25 cellular contexts compared by ENCODE assay signal in the genomic region with DNA sequence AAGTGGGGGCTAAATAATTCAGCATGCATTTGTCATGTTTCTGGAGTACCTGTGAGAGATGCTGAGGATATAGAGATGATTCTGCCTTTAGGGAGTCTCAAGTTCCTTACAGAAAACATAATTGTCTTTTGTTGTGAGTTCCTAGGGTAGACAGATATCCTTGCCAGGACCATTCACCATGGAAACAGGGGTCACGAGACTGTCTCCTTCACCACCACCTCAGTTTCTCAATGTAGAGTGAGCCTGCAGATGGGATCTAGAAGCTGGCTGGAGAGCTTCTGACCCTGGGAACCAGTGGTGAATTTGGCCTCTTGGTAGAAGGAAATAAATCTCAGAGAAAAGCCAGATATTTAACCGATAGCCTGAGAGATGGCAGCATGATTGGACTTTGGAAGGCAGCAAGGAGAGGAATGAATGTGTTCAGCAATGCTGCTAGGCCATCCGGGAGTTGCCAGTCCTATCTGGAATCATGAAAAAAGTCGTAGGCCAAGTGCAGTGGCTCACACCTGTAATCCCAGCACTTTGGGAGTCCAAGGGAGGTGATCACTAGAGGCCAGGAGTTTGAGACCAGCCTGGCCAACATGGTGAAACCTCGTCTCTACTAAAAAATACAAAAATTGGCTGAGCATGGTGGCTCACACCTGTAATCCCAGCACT. TPM values are rescaled to one million over a fixed set of nuclear protein-coding genes. Genes with fewer than 3 reads are reported as not detected.
DNase-seq lines count a peak whose midpoint lies in the region; ATAC-seq and TF ChIP-seq lines count a peak whose summit lies in the region.
"Had no signal": no experiment of that assay in that cellular context is flagged by ENCODE, and none has a peak within 500 bp of the region (broad histone marks: within the 10 kb centered on the region; RNA-seq: fewer than 3 reads in every experiment).

No MANE protein-coding gene starts in this region.

- DNase-seq in H9 (no peak), SK-MEL-5 (ENCODE audit: low read depth, low spot score) (peak; percentile 41), mucosa of gallbladder (ENCODE audit: low spot score) (peak; percentile 40), NCI-H1048 (lab: John Stamatoyannopoulos, UW) (no peak)
- no peak for DNase-seq in activated naive CD4-positive, alpha-beta T cell (lab: John Stamatoyannopoulos, UW)
- DNase-seq: Calu3, DMS79 treated with DMSO at 0.1 percent for 48 hours, GF-D8, HFFc6, IMR-90, MM.1S, NCI-H1417, NCI-H1694, NCI-H2029 treated with DMSO at 0.1 percent for 48 hours, NCI-H2171, NCI-H226, NCI-H510A, NCI-H69, RPMI8226, SHP77 had no signal

- no peak overlapping the region for H4K5ac ChIP-seq in H9 (ENCODE audit: insufficient read length, low read depth, low read length)

- H2BK20ac ChIP-seq in H9 (ENCODE audit: low read depth, low read length, poor library complexity, severe bottlenecking), result no peak overlapping the region

- H3K56ac ChIP-seq in H9 (ENCODE audit: insufficient read length, low read depth, low read length), result no peak overlapping the region

- H4K8ac ChIP-seq in H9 (replicated peaks; ENCODE audit: insufficient read length, low read depth, low read length), result no peak overlapping the region

- no peak overlapping the region for H3T11ph ChIP-seq in H9 (ENCODE audit: low read length)

- no peak overlapping the region for H3K27ac ChIP-seq in H9 (ENCODE audit: insufficient read length, low read depth, low read length)
- H3K27ac ChIP-seq: KMS-11 had no signal

- H2AFZ ChIP-seq in H9 (ENCODE audit: low read length), result no peak overlapping the region

- H3K4me2 ChIP-seq in H9 (ENCODE audit: insufficient read depth, insufficient read length, low read length), result no peak overlapping the region
- H3K4me2 ChIP-seq: KMS-11 had no signal

- H3K36me3 Mint-ChIP-seq in H9 (ENCODE audit: insufficient read depth in 1 of 3, low read depth in 3 of 3), result no peaks in the 10 kb centered on the region

- H3K4me1 ChIP-seq in H9 (ENCODE audit: insufficient read depth, low read length), result no peaks in the 10 kb centered on the region

- H3K9me3 Mint-ChIP-seq in H9, result no peaks in the 10 kb centered on the region
- H3K9me3 Mint-ChIP-seq: HFFc6 had no signal

- in situ Hi-C loops in SK-MEL-5 (cut with HindIII; ENCODE audit: low pct_unique_long_range_greater_than_20kb, low sequenced_read_pairs), result no loop called here

- H3K27ac Mint-ChIP-seq in H9, result no peak overlapping the region; a peak in 1 of 7 replicates
- H3K27ac Mint-ChIP-seq: HFFc6 had no signal

- no peak overlapping the region for H3K4me3 Mint-ChIP-seq in H9
- H3K4me3 Mint-ChIP-seq: HFFc6 had no signal

- H3K18ac ChIP-seq in H9 (ENCODE audit: insufficient read length, low read depth, low read length), result no peak overlapping the region

- H2BK120ac ChIP-seq in H9 (ENCODE audit: low read depth, low read length, poor library complexity, severe bottlenecking), result no peak overlapping the region

- H3K14ac ChIP-seq in H9 (ENCODE audit: insufficient read depth, low read length), result no peak overlapping the region

- H3K79me2 ChIP-seq in H9 (ENCODE audit: insufficient read depth, low read length), result no peaks in the 10 kb centered on the region

- no peaks in the 10 kb centered on the region for H3K23me2 ChIP-seq in H9 (ENCODE audit: insufficient read length, low read depth, low read length, poor library complexity, severe bottlenecking)

- no peaks in the 10 kb centered on the region for H3K27me3 ChIP-seq in H9 (ENCODE audit: insufficient read depth, low read length)

- no peaks in the 10 kb centered on the region for H3K4me1 Mint-ChIP-seq in H9

- no peaks in the 10 kb centered on the region for H3K27me3 Mint-ChIP-seq in H9 (ENCODE audit: low read depth)

- H3K79me1 ChIP-seq in H9 (ENCODE audit: insufficient read depth, low read depth, low read length, poor library complexity, severe bottlenecking), result no peaks in the 10 kb centered on the region

- no peak overlapping the region for H3K9ac ChIP-seq in H9 (ENCODE audit: extremely low read depth, insufficient read length, low read length)
- H3K9ac ChIP-seq: KMS-11 had no signal

- no peak for TF ChIP-seq CTCF in H9 (conservative IDR thresholded peaks at IDR 0.05)

- no peak overlapping the region for H3K4ac ChIP-seq in H9 (ENCODE audit: low read depth, low read length)

- WGBS in H9 (ENCODE audit: extremely low coverage, insufficient read length, low lambda C conversion rate), result no CpG with 5 or more reads among the region's 5 CpGs

- H3K9me3 ChIP-seq in H9 (ENCODE audit: control insufficient read depth, low read depth, low read length), result no peaks in the 10 kb centered on the region

- no peak overlapping the region for H2AK5ac ChIP-seq in H9 (ENCODE audit: insufficient read length, low read length)

- no peak for ATAC-seq in GM21423 (IDR thresholded peaks at IDR 0.05; ENCODE audit: unreplicated experiment)

- H2BK15ac ChIP-seq in H9 (ENCODE audit: low read depth, low read length), result 0 out of 2 replicates have a peak overlapping the region, but pooled peaks have one; percentile 80

- no peak overlapping the region for H2BK5ac ChIP-seq in H9 (ENCODE audit: insufficient read length, low read length)

- no peak overlapping the region for H4K91ac ChIP-seq in H9 (ENCODE audit: insufficient read length, low read depth, low read length)

- H3K23ac ChIP-seq in H9 (ENCODE audit: insufficient read length, low read depth, low read length), result no peak overlapping the region

- H4K20me1 ChIP-seq in H9 (ENCODE audit: control insufficient read depth, insufficient read depth, insufficient read length), result no peaks in the 10 kb centered on the region

- no peak overlapping the region for H2BK12ac ChIP-seq in H9 (ENCODE audit: insufficient read length, low read depth, low read length)

RNA-seq across cellular contexts. Expression of a gene that starts 7.4 kb away (rescaled TPM):
- 39.5 and 41.3 TPM in 2 replicates for total RNA-seq in H9 (2021)
- 30.6 and 33.7 TPM in 2 replicates for total RNA-seq in SK-MEL-5 (2014; rRNA removed; shearing (Covaris generic))
- 44.1 and 45.9 TPM in 2 replicates for polyA plus RNA-seq in SK-MEL-5 (2015; cell fraction: cytosol; rRNA removed)
- polyA plus RNA-seq in SK-MEL-5 (2015; cell fraction: nucleus; rRNA removed), result 21.4 and 24.3 TPM in 2 replicates
- total RNA-seq in mucosa of gallbladder, result 87.4 TPM

RNA-seq across cellular contexts. Expression of a gene that starts 10.9 kb away (rescaled TPM):
- 23.3 and 24.1 TPM in 2 replicates for total RNA-seq in H9 (2021)
- 3.2 and 4.2 TPM in 2 replicates for total RNA-seq in SK-MEL-5 (2014; rRNA removed; shearing (Covaris generic))
- polyA plus RNA-seq in SK-MEL-5 (2015; cell fraction: cytosol; rRNA removed), result 5.9 and 7.2 TPM in 2 replicates
- 10.8 and 11.4 TPM in 2 replicates for polyA plus RNA-seq in SK-MEL-5 (2015; cell fraction: nucleus; rRNA removed)
- total RNA-seq in mucosa of gallbladder, result 1.0 TPM

RNA-seq across cellular contexts. Expression of a gene that starts 39.7 kb away (rescaled TPM):
- total RNA-seq in H9 (2021) (0.31 and 0.90 TPM in 2 replicates), mucosa of gallbladder (0.58 TPM)
- not detected in 2 replicates for total RNA-seq in SK-MEL-5 (2014; rRNA removed; shearing (Covaris generic))
- polyA plus RNA-seq in SK-MEL-5 (2015; cell fraction: cytosol; rRNA removed), result not detected in 2 replicates
- polyA plus RNA-seq in SK-MEL-5 (2015; cell fraction: nucleus; rRNA removed), result 0.64 TPM in 1 of 2 replicates, not detected in the other
- total RNA-seq: A172, H4, IMR-90 had no signal
- polyA plus RNA-seq: BJ had no signal

RNA-seq across cellular contexts. Expression of a gene that starts 56.0 kb away (rescaled TPM):
- total RNA-seq in H9 (2021) (20.6 and 22.9 TPM in 2 replicates), mucosa of gallbladder (49.4 TPM)
- total RNA-seq in SK-MEL-5 (2014; rRNA removed; shearing (Covaris generic)), result 25.7 and 27.0 TPM in 2 replicates
- polyA plus RNA-seq in SK-MEL-5 (2015; cell fraction: cytosol; rRNA removed), result 33.8 and 36.9 TPM in 2 replicates
- polyA plus RNA-seq in SK-MEL-5 (2015; cell fraction: nucleus; rRNA removed), result 123 and 129 TPM in 2 replicates

Comparison
In these comparisons a context has a peak if more than half of its experiments do, and no peak if none do; other contexts are left out.
1. DNase-seq: peak in SK-MEL-5 (single experiment) and mucosa of gallbladder (single experiment); none in H9 (single experiment), activated naive CD4-positive, alpha-beta T cell (0 of 4) and NCI-H1048 (single experiment).